31 cellular contexts compared by ENCODE assay signal in genomic region chr6:106186714-106187113, GRCh38.
DNase-seq lines count a peak whose midpoint lies in the region; ATAC-seq, FAIRE-seq and TF ChIP-seq lines count a peak whose summit lies in the region.
"Had no signal": no experiment of that assay in that cellular context is flagged by ENCODE, and none has a peak within 500 bp of the region (broad histone marks: within the 10 kb centered on the region; RNA-seq: fewer than 3 reads in every experiment).

No MANE protein-coding gene starts in this region.

- peaks cover 14% of the 10 kb centered on the region for H3K36me3 Mint-ChIP-seq in activated T-cell treated with anti-CD3 and anti-CD28 coated beads, Interleukin-2, amount 50 U/mL, for 4 hours (ENCODE audit: insufficient read depth)
- H3K36me3 Mint-ChIP-seq in activated CD4-positive, alpha-beta memory T cell treated with anti-CD3 and anti-CD28 coated beads for 36 hours: peaks cover 4% of the 10 kb centered on the region

- no peaks in the 10 kb centered on the region for H3K9me3 Mint-ChIP-seq in activated T-cell treated with anti-CD3 and anti-CD28 coated beads, Interleukin-2, amount 50 U/mL, for 4 hours
- H3K9me3 Mint-ChIP-seq in activated CD4-positive, alpha-beta memory T cell treated with anti-CD3 and anti-CD28 coated beads for 36 hours: no peaks in the 10 kb centered on the region
- H3K9me3 Mint-ChIP-seq: nephron had no signal

- H3K4me3 Mint-ChIP-seq in activated T-cell treated with anti-CD3 and anti-CD28 coated beads, Interleukin-2, amount 50 U/mL, for 4 hours: peak overlapping the region; percentile 37
- H3K4me3 Mint-ChIP-seq in activated CD4-positive, alpha-beta memory T cell treated with anti-CD3 and anti-CD28 coated beads for 36 hours: peak overlapping the region; percentile 36
- H3K4me3 Mint-ChIP-seq: B cell, nephron, type B pancreatic cell had no signal

- no peak for DNase-seq in activated T-cell treated with anti-CD3 and anti-CD28 coated beads, Interleukin-2, amount 50 U/mL, for 4 hours
- no peak for DNase-seq in activated T-cell treated with anti-CD3 and anti-CD28 coated beads for 4 hours
- no peak for DNase-seq in GM18507 (ENCODE audit: extremely low spot score, insufficient read length, low read depth)
- DNase-seq in activated CD4-positive, alpha-beta memory T cell treated with anti-CD3 and anti-CD28 coated beads for 36 hours: no peak
- DNase-seq in brain microvascular endothelial cell: no peak
- no peak for DNase-seq in sigmoid colon
- DNase-seq in pons (ENCODE audit: low spot score): no peak
- DNase-seq: activated effector memory CD4-positive, alpha-beta T cell treated with Interleukin-2 at 50 U/mL for 16 hours; amygdala; DMS53; effector CD8-positive, alpha-beta T cell; foreskin fibroblast; GDM1; kidney glomerular epithelial cell; lower lobe of right lung; MG63; NCI-H2081; NCI-H2227 treated with DMSO at 0.1 percent for 48 hours; NCI-H526 treated with DMSO at 0.1 percent for 48 hours; SHP77 treated with DMSO at 0.1 percent for 48 hours; small intestine; T1000; WERI-Rb-1 had no signal

- TF ChIP-seq CTCF in brain microvascular endothelial cell (IDR thresholded peaks at IDR 0.05; ENCODE audit: low read depth, low read length, missing control alignments) (no peak), sigmoid colon (IDR thresholded peaks at IDR 0.05) (no peak)

- H3K27ac ChIP-seq in brain microvascular endothelial cell: no peak overlapping the region
- H3K27ac ChIP-seq in sigmoid colon: no peak overlapping the region
- H3K27ac ChIP-seq: breast epithelium, lower lobe of right lung, WERI-Rb-1 had no signal

- POLR2A ChIA-PET in activated CD4-positive, alpha-beta memory T cell treated with anti-CD3 and anti-CD28 coated beads for 36 hours (lab: Charles Lee): interaction anchor here (1.0 to 8.2 kb wide), 10 partner anchors 21 to 287 kb away, joined by 3 to 72 read pairs (median 9); no protein-coding TSS in a partner anchor

- no peak for TF ChIP-seq POLR2A in sigmoid colon (IDR thresholded peaks at IDR 0.05)

- H3K27me3 Mint-ChIP-seq in activated T-cell treated with anti-CD3 and anti-CD28 coated beads, Interleukin-2, amount 50 U/mL, for 4 hours (ENCODE audit: low read depth): no peaks in the 10 kb centered on the region
- no peaks in the 10 kb centered on the region for H3K27me3 Mint-ChIP-seq in activated CD4-positive, alpha-beta memory T cell treated with anti-CD3 and anti-CD28 coated beads for 36 hours
- H3K27me3 Mint-ChIP-seq: B cell, type B pancreatic cell had no signal

- 89 to 95% methylated on average over 2 of the region's 2 CpGs for WGBS in sigmoid colon, 2 donors

- in situ Hi-C loops in brain microvascular endothelial cell (cut with HindIII; ENCODE audit: low pct_ligation_motif_present, low sequenced_read_pairs): no loop called here

- H3K4me3 ChIP-seq in brain microvascular endothelial cell (ENCODE audit: low read depth, low read length) (no peak overlapping the region), sigmoid colon (no peak overlapping the region)
- H3K4me3 ChIP-seq: breast epithelium, K562, lower lobe of right lung, MG63 had no signal

- FAIRE-seq in GM18507 (lab: Jason Lieb, UNC) (peak; percentile 78), colon (lab: Jason Lieb, UNC) (peak; percentile 51)
- FAIRE-seq: HTR-8/SVneo, K562, small intestine had no signal

- intact Hi-C loops in activated CD4-positive, alpha-beta memory T cell treated with anti-CD3 and anti-CD28 coated beads for 36 hours (cut with micrococcal nuclease): loop anchor here (1.0 to 10.0 kb wide), 9 partner anchors 9 to 727 kb away; no protein-coding TSS in a partner anchor
- intact Hi-C loops in sigmoid colon (cut with DNase I): no loop called here

- CTCF ChIA-PET in activated CD4-positive, alpha-beta memory T cell treated with anti-CD3 and anti-CD28 coated beads for 36 hours (lab: Charles Lee): interaction anchor here (1.0 to 2.1 kb wide), 5 partner anchors 17 to 88 kb away, joined by 4 to 10 read pairs (median 8); no protein-coding TSS in a partner anchor

- H3K27me3 ChIP-seq in brain microvascular endothelial cell (replicated peaks) (no peaks in the 10 kb centered on the region), sigmoid colon (no peaks in the 10 kb centered on the region)
- H3K27me3 ChIP-seq: breast epithelium, MG63 had no signal

- H3K9me3 ChIP-seq in sigmoid colon: no peaks in the 10 kb centered on the region
- H3K9me3 ChIP-seq: breast epithelium, lower lobe of right lung, MG63 had no signal

- no peaks in the 10 kb centered on the region for H3K4me1 ChIP-seq in sigmoid colon
- H3K4me1 ChIP-seq: breast epithelium, lower lobe of right lung had no signal

- peak; percentile 24 to 42 for ATAC-seq in activated T-cell treated with anti-CD3 and anti-CD28 coated beads, Interleukin-2, amount 50 U/mL, for 4 hours
- ATAC-seq: K562, lower lobe of right lung, Panc1 had no signal

- peak overlapping the region; percentile 82 for H3K27ac Mint-ChIP-seq in activated CD4-positive, alpha-beta memory T cell treated with anti-CD3 and anti-CD28 coated beads for 36 hours
- H3K27ac Mint-ChIP-seq: B cell, nephron had no signal

- TF ChIP-seq EP300 in sigmoid colon (IDR thresholded peaks at IDR 0.05): no peak

- H3K4me1 Mint-ChIP-seq in activated T-cell treated with anti-CD3 and anti-CD28 coated beads, Interleukin-2, amount 50 U/mL, for 4 hours (ENCODE audit: low read depth): peaks cover 65% of the 10 kb centered on the region
- H3K4me1 Mint-ChIP-seq in activated CD4-positive, alpha-beta memory T cell treated with anti-CD3 and anti-CD28 coated beads for 36 hours (ENCODE audit: low read depth): peaks cover 78% of the 10 kb centered on the region
- H3K4me1 Mint-ChIP-seq: nephron had no signal

- H3K36me3 ChIP-seq in brain microvascular endothelial cell (replicated peaks) (no peaks in the 10 kb centered on the region), sigmoid colon (peaks cover 0 to 11% (median 0%) of the 10 kb centered on the region in 4 donors)
- H3K36me3 ChIP-seq: breast epithelium, WERI-Rb-1 had no signal
